Comparison of ENCODE assay signal across 11 cellular contexts in the genomic region with DNA sequence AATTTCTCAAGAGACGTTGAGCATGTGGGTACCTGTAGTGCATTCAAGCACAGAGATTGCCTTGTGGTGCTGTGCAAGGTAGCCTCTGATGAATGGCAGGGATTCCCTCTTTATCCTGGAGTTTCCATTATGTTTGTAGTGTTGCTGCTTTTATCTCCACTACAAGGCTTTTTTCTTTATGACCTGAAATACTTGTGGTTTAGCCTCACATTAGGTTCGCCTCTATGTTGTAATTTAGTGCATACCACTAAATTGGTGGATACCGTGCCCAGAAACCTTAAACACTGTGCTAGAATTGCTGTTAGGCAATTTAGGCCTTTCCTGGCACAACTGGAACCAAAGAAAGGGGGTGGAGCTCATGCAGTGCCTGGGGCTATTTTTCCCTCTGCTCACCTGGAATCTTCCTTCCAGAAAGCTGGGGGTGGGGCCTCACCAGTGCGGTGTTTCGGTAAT.
DNase-seq lines count a peak whose midpoint lies in the region; ATAC-seq and TF ChIP-seq lines count a peak whose summit lies in the region.
"Had no signal": no experiment of that assay in that cellular context is flagged by ENCODE, and none has a peak within 500 bp of the region (broad histone marks: within the 10 kb centered on the region; RNA-seq: fewer than 3 reads in every experiment).

No MANE protein-coding gene starts in this region.

- BruUV-seq in OCI-LY7 (replicated peaks; lab: Mats Ljungman, UMichigan), result no TSS peak

- no peaks in the 10 kb centered on the region for H3K9me3 ChIP-seq in lung (ENCODE audit: control insufficient read depth in 2 of 2, insufficient read depth in 1 of 2, low read length in 1 of 2)
- no peaks in the 10 kb centered on the region for H3K9me3 ChIP-seq in OCI-LY7 (ENCODE audit: low read length)

- no peak overlapping the region for H2AFZ ChIP-seq in OCI-LY7 (ENCODE audit: low read length)

- H3K4me2 ChIP-seq in OCI-LY7 (ENCODE audit: low read length), result no peak overlapping the region

- H3K4me3 ChIP-seq in cardiac fibroblast (replicated peaks in 1 of 2; ENCODE audit: low read depth in 2 of 2, low read length in 2 of 2) (no peak overlapping the region), lung (no peak overlapping the region), OCI-LY7 (ENCODE audit: low read depth, low read length, poor library complexity, severe bottlenecking) (no peak overlapping the region)
- H3K4me3 ChIP-seq: GM12878 had no signal

- no peak overlapping the region for H3K27ac Mint-ChIP-seq in activated CD4-positive, alpha-beta memory T cell treated with anti-CD3 and anti-CD28 coated beads for 36 hours

- H3K36me3 Mint-ChIP-seq in activated CD4-positive, alpha-beta memory T cell treated with anti-CD3 and anti-CD28 coated beads for 36 hours, result no peaks in the 10 kb centered on the region

- intact Hi-C loops in activated CD4-positive, alpha-beta memory T cell treated with anti-CD3 and anti-CD28 coated beads for 36 hours (cut with micrococcal nuclease), result no loop called here
- intact Hi-C loops in OCI-LY7 (cut with micrococcal nuclease; ENCODE audit: unreplicated experiment), result no loop called here

- H3K79me2 ChIP-seq in OCI-LY7 (ENCODE audit: insufficient read depth, low read depth, low read length), result no peaks in the 10 kb centered on the region

- H3K9me3 Mint-ChIP-seq in activated CD4-positive, alpha-beta memory T cell treated with anti-CD3 and anti-CD28 coated beads for 36 hours, result no peaks in the 10 kb centered on the region

- POLR2A ChIA-PET in activated CD4-positive, alpha-beta memory T cell treated with anti-CD3 and anti-CD28 coated beads for 36 hours (lab: Charles Lee), result no interaction called here
- POLR2A ChIA-PET in OCI-LY7 (lab: Charles Lee), result interaction anchor here (2.0 kb wide), 1 partner anchor 11 kb away, joined by 8 read pairs; no protein-coding TSS in a partner anchor

- CTCF ChIA-PET in activated CD4-positive, alpha-beta memory T cell treated with anti-CD3 and anti-CD28 coated beads for 36 hours (lab: Charles Lee), result interaction anchor here (1.0 kb wide), 1 partner anchor 22 kb away, joined by 3 read pairs; no protein-coding TSS in a partner anchor
- CTCF ChIA-PET in OCI-LY7 (lab: Charles Lee; ENCODE audit: unreplicated experiment), result interaction anchor here (0.9 kb wide), 1 partner anchor 9 kb away, joined by 4 read pairs; no protein-coding TSS in a partner anchor

- no peaks in the 10 kb centered on the region for H3K27me3 ChIP-seq in lung (ENCODE audit: control insufficient read depth, insufficient read depth)

- H3K27ac ChIP-seq in lung (ENCODE audit: low read depth in 1 of 2, low read length in 1 of 2) (peak overlapping the region in 1 of 2 donors; percentile 48), OCI-LY7 (ENCODE audit: low read depth, low read length, poor library complexity, severe bottlenecking) (no peak overlapping the region)

- no peaks in the 10 kb centered on the region; the same call in 1 of the 2 replicates for H4K20me1 ChIP-seq in OCI-LY7 (ENCODE audit: insufficient read depth, low read length)

- H3K36me3 ChIP-seq in lung (ENCODE audit: control insufficient read depth in 2 of 2, insufficient read depth in 2 of 2, low read length in 2 of 2) (peaks cover 0 to 3% of the 10 kb centered on the region in 2 donors), OCI-LY7 (ENCODE audit: insufficient read depth, low read length) (peaks cover 15% of the 10 kb centered on the region; the same call in 1 of the 2 replicates)

- ATAC-seq in lung (ENCODE audit: insufficient read depth, low FRiP score), result peak; percentile 68
- ATAC-seq: GM12878; stimulated activated naive CD8-positive, alpha-beta T cell treated with anti-CD3 and anti-CD28 coated beads, Interleukin-15, Interleukin-2, amounts not matched to agents 100 U/mL and 50 U/mL, for 24 hours had no signal

- H3K4me1 ChIP-seq in lung (ENCODE audit: control insufficient read depth in 2 of 2, insufficient read depth in 2 of 2, low read length in 2 of 2), result peaks cover 0 to 3% of the 10 kb centered on the region in 2 donors
- peaks cover 14% of the 10 kb centered on the region for H3K4me1 ChIP-seq in OCI-LY7 (ENCODE audit: insufficient read depth, low read length, poor library complexity, severe bottlenecking)

- H3K27me3 Mint-ChIP-seq in activated CD4-positive, alpha-beta memory T cell treated with anti-CD3 and anti-CD28 coated beads for 36 hours, result no peaks in the 10 kb centered on the region

- no peaks in the 10 kb centered on the region for H3K9me2 ChIP-seq in OCI-LY7 (ENCODE audit: insufficient read depth, low read length)

- DNase-seq in Daoy (ENCODE audit: low read depth) (peak; percentile 48), NCI-H187 (lab: John Stamatoyannopoulos, UW) (peak; percentile 84 to 96), cardiac fibroblast (ENCODE audit: low read depth in 2 of 2) (peak; percentile 85 to 88), lung (ENCODE audit: low spot score) (peak; percentile 45), OCI-LY7 (ENCODE audit: low spot score) (no peak), Ammon's horn (ENCODE audit: low spot score) (no peak), foreskin melanocyte (no peak)
- no peak for DNase-seq in activated CD4-positive, alpha-beta memory T cell treated with anti-CD3 and anti-CD28 coated beads for 36 hours
- DNase-seq: occipital lobe; stimulated activated naive CD8-positive, alpha-beta T cell treated with anti-CD3 and anti-CD28 coated beads, Interleukin-15, Interleukin-2, amounts not matched to agents 100 U/mL and 50 U/mL, for 24 hours had no signal

- TF ChIP-seq CTCF in cardiac fibroblast (IDR thresholded peaks at IDR 0.05; ENCODE audit: low read depth, low read length) (no peak), lung (IDR thresholded peaks at IDR 0.05; ENCODE audit: control extremely low read depth, extremely low read depth) (no peak), OCI-LY7 (conservative IDR thresholded peaks at IDR 0.05; ENCODE audit: low read length) (no peak)

- H3K4me3 Mint-ChIP-seq in activated CD4-positive, alpha-beta memory T cell treated with anti-CD3 and anti-CD28 coated beads for 36 hours, result no peak overlapping the region

- WGBS in lung, 2 donors, result 60 to 64% methylated on average over 5 of the region's 5 CpGs

- no peaks in the 10 kb centered on the region for H3K4me1 Mint-ChIP-seq in activated CD4-positive, alpha-beta memory T cell treated with anti-CD3 and anti-CD28 coated beads for 36 hours (ENCODE audit: low read depth)

Comparison
In these comparisons a context has a peak if more than half of its experiments do, and no peak if none do; other contexts are left out.
1. DNase-seq: peak in Daoy (single experiment), NCI-H187 (2 of 2), cardiac fibroblast (2 of 2) and lung (single experiment); none in activated CD4-positive, alpha-beta memory T cell treated with anti-CD3 and anti-CD28 coated beads for 36 hours (single experiment), OCI-LY7 (single experiment), Ammon's horn (single experiment) and foreskin melanocyte (single experiment).